In genomic region chr7:74789200-74789736, GRCh38 we compare ENCODE assay signal across 11 cellular contexts. TPM values are rescaled to one million over a fixed set of nuclear protein-coding genes. Genes with fewer than 3 reads are reported as not detected.
DNase-seq lines count a peak whose midpoint lies in the region; ATAC-seq and TF ChIP-seq lines count a peak whose summit lies in the region.
"Not testable (repeated sequence)": the region's sequence is repeated elsewhere in the genome, so short reads cannot be mapped to it uniquely, and the experiment has no call there.
"Had no signal": no experiment of that assay in that cellular context is flagged by ENCODE, and none has a peak within 500 bp of the region (broad histone marks: within the 10 kb centered on the region; RNA-seq: fewer than 3 reads in every experiment).

No MANE protein-coding gene starts in this region.

- intact Hi-C loops in naive thymus-derived CD4-positive, alpha-beta T cell (cut with micrococcal nuclease): not testable (repeated sequence)

- H3K4me1 Mint-ChIP-seq in naive thymus-derived CD4-positive, alpha-beta T cell: not testable (repeated sequence)

- not testable (repeated sequence) for H3K27ac ChIP-seq in naive thymus-derived CD4-positive, alpha-beta T cell (ENCODE audit: low read depth, low read length); thoracic aorta

- H3K4me3 ChIP-seq in naive thymus-derived CD4-positive, alpha-beta T cell (ENCODE audit: low read length); thoracic aorta: not testable (repeated sequence)

- not testable (repeated sequence) for H3K27ac Mint-ChIP-seq in naive thymus-derived CD4-positive, alpha-beta T cell

- not testable (repeated sequence) for H3K27me3 ChIP-seq in naive thymus-derived CD4-positive, alpha-beta T cell (ENCODE audit: control insufficient read depth in 2 of 2, insufficient read depth in 2 of 2, low read length in 2 of 2); thoracic aorta (replicated peaks; ENCODE audit: insufficient read depth)

- not testable (repeated sequence) for H3K27me3 Mint-ChIP-seq in naive thymus-derived CD4-positive, alpha-beta T cell

- DNase-seq in left lobe of liver (ENCODE audit: low spot score); naive thymus-derived CD4-positive, alpha-beta T cell; thoracic aorta (ENCODE audit: low spot score): not testable (repeated sequence)

- H3K4me3 Mint-ChIP-seq in naive thymus-derived CD4-positive, alpha-beta T cell: not testable (repeated sequence)

- H3K36me3 Mint-ChIP-seq in naive thymus-derived CD4-positive, alpha-beta T cell: not testable (repeated sequence)

- not testable (repeated sequence) for TF ChIP-seq CTCF in thoracic aorta (IDR thresholded peaks at IDR 0.05)

- CTCF ChIA-PET in naive thymus-derived CD4-positive, alpha-beta T cell (lab: Charles Lee): not testable (repeated sequence)

- H3K9me3 Mint-ChIP-seq in naive thymus-derived CD4-positive, alpha-beta T cell: not testable (repeated sequence)

- not testable (repeated sequence) for H3K36me3 ChIP-seq in naive thymus-derived CD4-positive, alpha-beta T cell (ENCODE audit: control insufficient read depth in 2 of 3, insufficient read depth in 3 of 3, low read length in 3 of 3); thoracic aorta

- POLR2A ChIA-PET in naive thymus-derived CD4-positive, alpha-beta T cell (lab: Charles Lee): not testable (repeated sequence)

- not testable (repeated sequence) for H3K9me3 ChIP-seq in naive thymus-derived CD4-positive, alpha-beta T cell (ENCODE audit: control insufficient read depth in 2 of 3, low read length in 3 of 3); thoracic aorta

- peak; percentile 1 for ATAC-seq in GM21367 (IDR thresholded peaks at IDR 0.05; ENCODE audit: unreplicated experiment)
- peak; percentile 5 for ATAC-seq in HG02938 (IDR thresholded peaks at IDR 0.05; ENCODE audit: unreplicated experiment)
- peak; percentile 1 for ATAC-seq in HG03571 (IDR thresholded peaks at IDR 0.05; ENCODE audit: unreplicated experiment)
- ATAC-seq in esophagus mucosa: peak; percentile 9
- peak; percentile 37 for ATAC-seq in left lobe of liver
- ATAC-seq in naive thymus-derived CD4-positive, alpha-beta T cell: peak; percentile 2
- peak; percentile 3 for ATAC-seq in thoracic aorta (ENCODE audit: insufficient number of reproducible peaks, low FRiP score, low read depth)

- H3K4me1 ChIP-seq in naive thymus-derived CD4-positive, alpha-beta T cell (ENCODE audit: control insufficient read depth in 2 of 2, insufficient read depth in 2 of 2, low read length in 2 of 2); thoracic aorta (ENCODE audit: control insufficient read depth in 1 of 2, low read depth in 2 of 2): not testable (repeated sequence)

RNA-seq across cellular contexts. Expression of gene NCF1, which starts 15.5 kb away (rescaled TPM):
- total RNA-seq in esophagus mucosa: 2.7 TPM
- 1.0 TPM for total RNA-seq in left lobe of liver
- 10 to 100 TPM in 2 of 5 experiments, 1 to 10 TPM in 2, under 1 TPM in 1; 0.92 to 70.1 (median 7.7) TPM for total RNA-seq in naive thymus-derived CD4-positive, alpha-beta T cell
- polyA plus RNA-seq in naive thymus-derived CD4-positive, alpha-beta T cell: 1 to 10 TPM; 9.0 to 10.0 TPM
- total RNA-seq in thoracic aorta: 10 to 100 TPM in 1 of 2 donors, 1 to 10 TPM in 1; 3.3 to 18.1 TPM
- total RNA-seq: HFFc6, MCF 10A, SK-MEL-5 had no signal
- polyA plus RNA-seq: AG04450 had no signal
